1 cellular context compared by ENCODE assay signal in the genomic region with DNA sequence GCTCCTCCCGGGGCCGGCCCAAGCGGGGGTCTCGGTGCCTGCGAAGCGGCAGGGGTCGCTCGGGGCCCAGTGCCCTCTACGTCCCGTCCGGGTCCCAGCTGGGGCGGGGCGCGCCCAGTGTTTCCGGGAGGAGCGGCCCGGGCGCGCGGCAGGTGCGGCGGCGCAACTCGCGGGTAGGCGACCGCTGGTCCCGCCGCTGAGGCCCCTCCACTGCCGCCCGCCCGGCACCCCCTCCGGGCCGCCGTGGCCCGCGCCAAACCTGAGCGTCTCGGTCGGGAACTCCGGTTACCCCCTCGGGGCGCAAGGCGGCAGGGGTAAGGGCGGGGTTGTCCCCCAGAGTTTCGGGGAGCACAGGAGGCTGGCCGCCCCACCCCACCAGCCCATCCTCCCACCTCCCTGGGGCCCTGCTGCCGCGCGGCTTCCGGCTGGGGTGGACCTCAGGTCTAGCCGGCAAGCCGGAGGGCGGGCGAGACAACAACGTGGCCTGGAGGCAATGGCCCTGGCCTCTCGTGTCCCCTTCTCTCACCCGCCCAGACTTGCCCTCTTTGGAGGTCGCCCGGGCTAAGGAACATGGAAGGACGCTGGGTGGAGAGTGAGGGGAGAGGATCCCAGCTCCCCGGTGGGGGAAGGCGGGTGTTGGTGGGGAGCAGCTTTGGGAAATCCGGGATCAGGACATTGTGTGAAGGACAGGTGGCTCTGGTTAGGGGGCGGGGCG.
A peak's percentile ranks its signal among the peaks of the same experiment; 100 is the strongest.
TF ChIP-seq lines count a peak whose summit lies in the region.

No MANE protein-coding gene starts in this region.

TF ChIP-seq in liver, 16 proteins besides CTCF, POLR2A, EP300 and RAD21 (continued from another document):
- TF ChIP-seq, protein P1, sequence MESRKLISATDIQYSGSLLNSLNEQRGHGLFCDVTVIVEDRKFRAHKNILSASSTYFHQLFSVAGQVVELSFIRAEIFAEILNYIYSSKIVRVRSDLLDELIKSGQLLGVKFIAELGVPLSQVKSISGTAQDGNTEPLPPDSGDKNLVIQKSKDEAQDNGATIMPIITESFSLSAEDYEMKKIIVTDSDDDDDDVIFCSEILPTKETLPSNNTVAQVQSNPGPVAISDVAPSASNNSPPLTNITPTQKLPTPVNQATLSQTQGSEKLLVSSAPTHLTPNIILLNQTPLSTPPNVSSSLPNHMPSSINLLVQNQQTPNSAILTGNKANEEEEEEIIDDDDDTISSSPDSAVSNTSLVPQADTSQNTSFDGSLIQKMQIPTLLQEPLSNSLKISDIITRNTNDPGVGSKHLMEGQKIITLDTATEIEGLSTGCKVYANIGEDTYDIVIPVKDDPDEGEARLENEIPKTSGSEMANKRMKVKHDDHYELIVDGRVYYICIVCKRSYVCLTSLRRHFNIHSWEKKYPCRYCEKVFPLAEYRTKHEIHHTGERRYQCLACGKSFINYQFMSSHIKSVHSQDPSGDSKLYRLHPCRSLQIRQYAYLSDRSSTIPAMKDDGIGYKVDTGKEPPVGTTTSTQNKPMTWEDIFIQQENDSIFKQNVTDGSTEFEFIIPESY (IDR thresholded peaks at IDR 0.05), result no peak
- TF ChIP-seq EGR1 (IDR thresholded peaks at IDR 0.05; ENCODE audit: low read depth in 2 of 2) (no peak), FOXA1 (IDR thresholded peaks at IDR 0.05) (no peak), MAX (IDR thresholded peaks at IDR 0.05) (no peak), FOXA2 (IDR thresholded peaks at IDR 0.05) (no peak), RXRA (IDR thresholded peaks at IDR 0.05) (no peak), GABPA (IDR thresholded peaks at IDR 0.05 in 1 of 2, conservative IDR thresholded peaks at IDR 0.05 in 1 of 2) (no peak), NR2F2 (IDR thresholded peaks at IDR 0.05) (peak; percentile 78), YY1 (IDR thresholded peaks at IDR 0.05) (no peak), TAF1 (conservative IDR thresholded peaks at IDR 0.05) (no peak), SP1 (IDR thresholded peaks at IDR 0.05) (peak; percentile 6)
